1 cellular context compared by ENCODE assay signal in the genomic region with DNA sequence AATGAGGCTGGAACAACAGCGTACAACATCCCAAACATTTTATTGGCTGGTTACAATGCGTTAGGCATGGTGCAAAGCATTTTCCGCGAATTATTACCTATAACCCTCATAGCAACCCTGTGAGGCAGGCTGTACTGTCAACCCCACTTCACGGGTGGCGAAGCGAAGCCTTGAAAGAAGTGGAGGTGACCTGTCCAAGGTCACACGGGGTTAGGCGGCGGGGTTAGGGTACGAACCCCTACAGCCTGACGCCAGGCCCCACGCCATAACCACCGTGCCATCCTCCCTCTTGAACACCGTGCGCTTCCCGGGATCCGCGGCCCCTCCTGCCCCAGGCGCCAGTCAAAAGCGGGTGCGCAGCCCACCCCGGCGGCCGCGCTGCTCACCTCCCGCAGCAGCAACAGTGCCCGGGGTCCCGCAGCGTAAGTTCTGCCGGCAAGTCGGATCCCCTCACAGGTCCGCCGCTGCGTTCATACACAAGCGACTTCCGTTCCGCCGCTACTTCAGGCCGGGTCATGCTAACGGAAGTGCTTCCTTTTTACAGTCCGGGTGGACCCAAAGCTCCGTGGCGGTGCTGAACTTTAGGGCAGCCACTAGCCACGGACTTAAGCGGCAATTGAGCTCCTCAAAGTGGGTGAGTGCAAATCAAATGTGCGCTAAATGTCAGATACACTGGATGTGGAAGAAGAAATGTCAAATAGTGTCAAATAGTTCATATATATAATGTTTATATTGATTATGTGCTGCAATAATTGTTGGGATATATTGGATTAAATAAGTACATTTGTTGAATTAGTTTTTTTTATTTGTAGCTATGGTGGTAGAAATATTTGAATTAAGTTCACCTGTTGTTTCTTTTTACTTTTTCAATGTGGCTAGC.
TF ChIP-seq lines count a peak whose summit lies in the region.

TSS of gene CDK5RAP1 (minus strand) at position 478 of the 880 bp plus-strand sequence. CDS start 4,455 bp downstream, outside the sequence.

TF ChIP-seq in H1, 55 proteins besides CTCF, POLR2A, EP300 and RAD21 (continued from another document):
- TF ChIP-seq, protein P1, sequence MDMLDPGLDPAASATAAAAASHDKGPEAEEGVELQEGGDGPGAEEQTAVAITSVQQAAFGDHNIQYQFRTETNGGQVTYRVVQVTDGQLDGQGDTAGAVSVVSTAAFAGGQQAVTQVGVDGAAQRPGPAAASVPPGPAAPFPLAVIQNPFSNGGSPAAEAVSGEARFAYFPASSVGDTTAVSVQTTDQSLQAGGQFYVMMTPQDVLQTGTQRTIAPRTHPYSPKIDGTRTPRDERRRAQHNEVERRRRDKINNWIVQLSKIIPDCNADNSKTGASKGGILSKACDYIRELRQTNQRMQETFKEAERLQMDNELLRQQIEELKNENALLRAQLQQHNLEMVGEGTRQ (IDR thresholded peaks at IDR 0.05; ENCODE audit: low read length): no peak
- TF ChIP-seq JUND (IDR thresholded peaks at IDR 0.05; ENCODE audit: low read length): no peak
- TF ChIP-seq TEAD4 (IDR thresholded peaks at IDR 0.05; ENCODE audit: low read depth, low read length): 0 out of 2 replicates have a peak, but pooled peaks have one; percentile 33
- no peak for TF ChIP-seq RFX5 (IDR thresholded peaks at IDR 0.05; ENCODE audit: borderline replicate concordance, low read depth, low read length)
- no peak for TF ChIP-seq SIRT6 (IDR thresholded peaks at IDR 0.05; ENCODE audit: low read length)
- 0 out of 2 replicates have a peak, but pooled peaks have one; percentile 36 for TF ChIP-seq E2F6 (IDR thresholded peaks at IDR 0.05)
- no peak for TF ChIP-seq HDAC6 (IDR thresholded peaks at IDR 0.05; ENCODE audit: low read depth, low read length)
- peak; percentile 51; the same call in 1 of the 2 replicates for TF ChIP-seq SRF (IDR thresholded peaks at IDR 0.05; ENCODE audit: low read depth, low read length)
- no peak for TF ChIP-seq CHD2 (IDR thresholded peaks at IDR 0.05; ENCODE audit: low read length)
- TF ChIP-seq CHD1 (IDR thresholded peaks at IDR 0.05; ENCODE audit: low read depth, low read length): no peak
- no peak for TF ChIP-seq SP2 (IDR thresholded peaks at IDR 0.05; ENCODE audit: low read length)
- peak; percentile 78 for TF ChIP-seq KDM4A (IDR thresholded peaks at IDR 0.05; ENCODE audit: low read depth, low read length, severe bottlenecking)
- peak; percentile 73; the same call in 1 of the 2 replicates for TF ChIP-seq CREB1 (IDR thresholded peaks at IDR 0.05)
- TF ChIP-seq RNF2 (IDR thresholded peaks at IDR 0.05; ENCODE audit: borderline replicate concordance, low read depth, low read length, missing control alignments, poor library complexity, severe bottlenecking): no peak
- TF ChIP-seq GTF2F1 (IDR thresholded peaks at IDR 0.05; ENCODE audit: borderline replicate concordance, low read depth, low read length): no peak
- TF ChIP-seq JUN (IDR thresholded peaks at IDR 0.05; ENCODE audit: low read depth, low read length): no peak
- no peak for TF ChIP-seq NRF1 (IDR thresholded peaks at IDR 0.05; ENCODE audit: low read depth, low read length)
- TF ChIP-seq EZH2 (IDR thresholded peaks at IDR 0.05; ENCODE audit: low read depth, low read length, severe bottlenecking): no peak
- TF ChIP-seq CEBPB (IDR thresholded peaks at IDR 0.05; ENCODE audit: low read depth, low read length): no peak; the same call in 1 of the 2 replicates
- peak; percentile 90 for TF ChIP-seq PHF8 (conservative IDR thresholded peaks at IDR 0.05; ENCODE audit: low read depth, low read length)
- no peak for TF ChIP-seq CTBP2 (IDR thresholded peaks at IDR 0.05; ENCODE audit: borderline replicate concordance, insufficient read depth, insufficient read length, low read length)
- TF ChIP-seq CBX5 (IDR thresholded peaks at IDR 0.05; ENCODE audit: low read depth, low read length): no peak
- TF ChIP-seq, protein P2, sequence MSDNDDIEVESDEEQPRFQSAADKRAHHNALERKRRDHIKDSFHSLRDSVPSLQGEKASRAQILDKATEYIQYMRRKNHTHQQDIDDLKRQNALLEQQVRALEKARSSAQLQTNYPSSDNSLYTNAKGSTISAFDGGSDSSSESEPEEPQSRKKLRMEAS (IDR thresholded peaks at IDR 0.05): peak; percentile 74
- no peak for TF ChIP-seq BACH1 (IDR thresholded peaks at IDR 0.05; ENCODE audit: low read length)
- peak; percentile 87 for TF ChIP-seq TBP (IDR thresholded peaks at IDR 0.05; ENCODE audit: low read depth, low read length)
- peak; percentile 87 to 94; a peak in 3 of 4 replicates for TF ChIP-seq SIN3A (conservative IDR thresholded peaks at IDR 0.05 in 1 of 2, IDR thresholded peaks at IDR 0.05 in 1 of 2; ENCODE audit: low read depth in 1 of 2, low read length in 2 of 2)
- TF ChIP-seq CHD7 (IDR thresholded peaks at IDR 0.05; ENCODE audit: insufficient replicate concordance, low read length): no peak
- no peak for TF ChIP-seq CBX8 (IDR thresholded peaks at IDR 0.05; ENCODE audit: borderline replicate concordance, low read depth, low read length)
- peak; percentile 99 for TF ChIP-seq GABPA (IDR thresholded peaks at IDR 0.05; ENCODE audit: borderline replicate concordance, insufficient read depth, low read length)
- TF ChIP-seq ASH2L (IDR thresholded peaks at IDR 0.05; ENCODE audit: low read length): peak; percentile 99
- TF ChIP-seq NANOG (IDR thresholded peaks at IDR 0.05; ENCODE audit: insufficient read depth, low read depth, low read length, poor library complexity, severe bottlenecking): no peak
- TF ChIP-seq MAFK (IDR thresholded peaks at IDR 0.05; ENCODE audit: low read depth, low read length): no peak; the same call in 1 of the 2 replicates
- no peak for TF ChIP-seq POU5F1 (IDR thresholded peaks at IDR 0.05; ENCODE audit: low read depth, low read length)
- TF ChIP-seq TCF12 (IDR thresholded peaks at IDR 0.05; ENCODE audit: low read depth, low read length): no peak
- no peak for TF ChIP-seq SIX5 (IDR thresholded peaks at IDR 0.05; ENCODE audit: low read depth, low read length)
- TF ChIP-seq BCL11A (IDR thresholded peaks at IDR 0.05; ENCODE audit: low read depth in 2 of 2, low read length in 2 of 2): no peak
- TF ChIP-seq RBBP5 (IDR thresholded peaks at IDR 0.05; ENCODE audit: borderline replicate concordance, low read depth, low read length): peak; percentile 98; the same call in 1 of the 2 replicates
- TF ChIP-seq, protein P3, sequence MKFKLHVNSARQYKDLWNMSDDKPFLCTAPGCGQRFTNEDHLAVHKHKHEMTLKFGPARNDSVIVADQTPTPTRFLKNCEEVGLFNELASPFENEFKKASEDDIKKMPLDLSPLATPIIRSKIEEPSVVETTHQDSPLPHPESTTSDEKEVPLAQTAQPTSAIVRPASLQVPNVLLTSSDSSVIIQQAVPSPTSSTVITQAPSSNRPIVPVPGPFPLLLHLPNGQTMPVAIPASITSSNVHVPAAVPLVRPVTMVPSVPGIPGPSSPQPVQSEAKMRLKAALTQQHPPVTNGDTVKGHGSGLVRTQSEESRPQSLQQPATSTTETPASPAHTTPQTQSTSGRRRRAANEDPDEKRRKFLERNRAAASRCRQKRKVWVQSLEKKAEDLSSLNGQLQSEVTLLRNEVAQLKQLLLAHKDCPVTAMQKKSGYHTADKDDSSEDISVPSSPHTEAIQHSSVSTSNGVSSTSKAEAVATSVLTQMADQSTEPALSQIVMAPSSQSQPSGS (IDR thresholded peaks at IDR 0.05; ENCODE audit: low read length): 0 out of 2 replicates have a peak, but pooled peaks have one; percentile 34
- TF ChIP-seq EGR1 (IDR thresholded peaks at IDR 0.05; ENCODE audit: borderline replicate concordance, low read depth, low read length): peak; percentile 82
- TF ChIP-seq ZNF274 (IDR thresholded peaks at IDR 0.05; ENCODE audit: borderline replicate concordance, extremely low read depth, low read length): no peak
- TF ChIP-seq KDM1A (IDR thresholded peaks at IDR 0.05; ENCODE audit: borderline replicate concordance, low read length): peak; percentile 31; the same call in 1 of the 2 replicates
- TF ChIP-seq SUZ12 (IDR thresholded peaks at IDR 0.05; ENCODE audit: low read length): no peak
- TF ChIP-seq KDM5A (IDR thresholded peaks at IDR 0.05; ENCODE audit: low read length): peak; percentile 87
- peak; percentile 23; the same call in 1 of the 2 replicates for TF ChIP-seq BRCA1 (IDR thresholded peaks at IDR 0.05; ENCODE audit: low read depth, low read length)
- peak; percentile 85 for TF ChIP-seq POLR2AphosphoS5 (IDR thresholded peaks at IDR 0.05; ENCODE audit: low read depth, low read length)
- peak; percentile 62; the same call in 1 of the 2 replicates for TF ChIP-seq YY1 (IDR thresholded peaks at IDR 0.05; ENCODE audit: low read depth, low read length)
- peak; percentile 52 for TF ChIP-seq TAF7 (optimal IDR thresholded peaks at IDR 0.05; ENCODE audit: borderline replicate concordance, low read depth, low read length)
- no peak for TF ChIP-seq RXRA (IDR thresholded peaks at IDR 0.05; ENCODE audit: insufficient read depth, low read depth, low read length)
- peak; percentile 47; the same call in 1 of the 2 replicates for TF ChIP-seq SP1 (IDR thresholded peaks at IDR 0.05; ENCODE audit: low read depth, low read length)
- TF ChIP-seq TAF1 (IDR thresholded peaks at IDR 0.05; ENCODE audit: low read depth, low read length): peak; percentile 89
- no peak for TF ChIP-seq ATF3 (IDR thresholded peaks at IDR 0.05; ENCODE audit: insufficient read depth, low read depth, low read length)
